In the genomic region with DNA sequence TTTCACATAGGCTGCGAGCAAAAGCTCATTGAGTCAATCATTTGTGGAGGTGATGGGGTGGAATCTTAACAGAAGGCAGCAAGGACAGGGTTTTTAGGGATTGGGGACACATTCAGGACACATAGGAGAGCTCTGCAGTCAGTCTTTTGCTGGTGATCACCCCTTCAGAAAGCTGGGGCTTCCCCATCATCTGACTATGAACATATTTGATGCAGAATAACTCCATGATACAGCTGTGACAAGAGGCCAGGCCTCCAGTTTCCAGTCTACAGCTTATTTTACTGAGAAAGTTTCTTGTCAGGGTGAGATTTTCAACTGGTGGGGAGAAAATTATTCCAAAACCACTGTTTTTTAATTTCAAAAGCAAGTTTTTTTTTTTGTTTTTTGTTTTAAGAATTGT, we compare ENCODE assay signal across 1 cellular context.
TF ChIP-seq lines count a peak whose summit lies in the region.

No MANE protein-coding gene starts in this region.

TF ChIP-seq in SK-N-SH, 30 proteins besides CTCF, POLR2A, EP300 and RAD21 (continued from another document):
- TF ChIP-seq, protein P1, sequence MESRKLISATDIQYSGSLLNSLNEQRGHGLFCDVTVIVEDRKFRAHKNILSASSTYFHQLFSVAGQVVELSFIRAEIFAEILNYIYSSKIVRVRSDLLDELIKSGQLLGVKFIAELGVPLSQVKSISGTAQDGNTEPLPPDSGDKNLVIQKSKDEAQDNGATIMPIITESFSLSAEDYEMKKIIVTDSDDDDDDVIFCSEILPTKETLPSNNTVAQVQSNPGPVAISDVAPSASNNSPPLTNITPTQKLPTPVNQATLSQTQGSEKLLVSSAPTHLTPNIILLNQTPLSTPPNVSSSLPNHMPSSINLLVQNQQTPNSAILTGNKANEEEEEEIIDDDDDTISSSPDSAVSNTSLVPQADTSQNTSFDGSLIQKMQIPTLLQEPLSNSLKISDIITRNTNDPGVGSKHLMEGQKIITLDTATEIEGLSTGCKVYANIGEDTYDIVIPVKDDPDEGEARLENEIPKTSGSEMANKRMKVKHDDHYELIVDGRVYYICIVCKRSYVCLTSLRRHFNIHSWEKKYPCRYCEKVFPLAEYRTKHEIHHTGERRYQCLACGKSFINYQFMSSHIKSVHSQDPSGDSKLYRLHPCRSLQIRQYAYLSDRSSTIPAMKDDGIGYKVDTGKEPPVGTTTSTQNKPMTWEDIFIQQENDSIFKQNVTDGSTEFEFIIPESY (IDR thresholded peaks at IDR 0.05; ENCODE audit: borderline replicate concordance, low read depth): no peak
- TF ChIP-seq RXRA (IDR thresholded peaks at IDR 0.05; ENCODE audit: borderline replicate concordance, low read depth) (no peak), SMC3 (IDR thresholded peaks at IDR 0.05; ENCODE audit: low read depth, low read length) (no peak), JUND (IDR thresholded peaks at IDR 0.05) (no peak), MXI1 (IDR thresholded peaks at IDR 0.05; ENCODE audit: low read depth, low read length) (no peak), NFIC (IDR thresholded peaks at IDR 0.05; ENCODE audit: borderline replicate concordance) (no peak), SIN3A (IDR thresholded peaks at IDR 0.05; ENCODE audit: borderline replicate concordance, low read depth, low read length) (no peak), GATA2 (CRISPR knock-in tag; IDR thresholded peaks at IDR 0.05) (no peak)
- TF ChIP-seq, protein P2, sequence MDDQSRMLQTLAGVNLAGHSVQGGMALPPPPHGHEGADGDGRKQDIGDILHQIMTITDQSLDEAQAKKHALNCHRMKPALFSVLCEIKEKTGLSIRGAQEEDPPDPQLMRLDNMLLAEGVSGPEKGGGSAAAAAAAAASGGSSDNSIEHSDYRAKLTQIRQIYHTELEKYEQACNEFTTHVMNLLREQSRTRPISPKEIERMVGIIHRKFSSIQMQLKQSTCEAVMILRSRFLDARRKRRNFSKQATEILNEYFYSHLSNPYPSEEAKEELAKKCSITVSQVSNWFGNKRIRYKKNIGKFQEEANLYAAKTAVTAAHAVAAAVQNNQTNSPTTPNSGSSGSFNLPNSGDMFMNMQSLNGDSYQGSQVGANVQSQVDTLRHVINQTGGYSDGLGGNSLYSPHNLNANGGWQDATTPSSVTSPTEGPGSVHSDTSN (IDR thresholded peaks at IDR 0.05): no peak
- TF ChIP-seq, protein P3, sequence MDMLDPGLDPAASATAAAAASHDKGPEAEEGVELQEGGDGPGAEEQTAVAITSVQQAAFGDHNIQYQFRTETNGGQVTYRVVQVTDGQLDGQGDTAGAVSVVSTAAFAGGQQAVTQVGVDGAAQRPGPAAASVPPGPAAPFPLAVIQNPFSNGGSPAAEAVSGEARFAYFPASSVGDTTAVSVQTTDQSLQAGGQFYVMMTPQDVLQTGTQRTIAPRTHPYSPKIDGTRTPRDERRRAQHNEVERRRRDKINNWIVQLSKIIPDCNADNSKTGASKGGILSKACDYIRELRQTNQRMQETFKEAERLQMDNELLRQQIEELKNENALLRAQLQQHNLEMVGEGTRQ (IDR thresholded peaks at IDR 0.05; ENCODE audit: borderline replicate concordance, low read depth, low read length): no peak
